8 cellular contexts compared by ENCODE assay signal in genomic region chr11:17352925-17353227, GRCh38. TPM values are rescaled to one million over a fixed set of nuclear protein-coding genes. Genes with fewer than 3 reads are reported as not detected.
DNase-seq lines count a peak whose midpoint lies in the region; ATAC-seq and TF ChIP-seq lines count a peak whose summit lies in the region.

No MANE protein-coding gene starts in this region.

- H3K4me1 ChIP-seq in neutrophil (ENCODE audit: control insufficient read depth in 1 of 2, insufficient read depth in 1 of 2, low read depth in 1 of 2, low read length in 1 of 2) = peaks cover 28 to 29% of the 10 kb centered on the region in 2 experiments

- H3K27ac Mint-ChIP-seq in activated T-helper 2 cell treated with anti-CD3 and anti-CD28 coated beads, Interferon-gamma antibody, Interleukin-2, Interleukin-4, amounts not matched to agents 10 μg/mL and 5 μg/mL and 100 μg/mL, durations not matched to agents 14 hours and 24 hours and 36 hours = peak overlapping the region; percentile 89

- peaks cover 31% of the 10 kb centered on the region for H3K36me3 Mint-ChIP-seq in activated T-helper 2 cell treated with anti-CD3 and anti-CD28 coated beads, Interferon-gamma antibody, Interleukin-2, Interleukin-4, amounts not matched to agents 10 μg/mL and 5 μg/mL and 100 μg/mL, durations not matched to agents 14 hours and 24 hours and 36 hours (ENCODE audit: low read depth)

- no peaks in the 10 kb centered on the region for H3K9me3 Mint-ChIP-seq in activated T-helper 2 cell treated with anti-CD3 and anti-CD28 coated beads, Interferon-gamma antibody, Interleukin-2, Interleukin-4, amounts not matched to agents 10 μg/mL and 5 μg/mL and 100 μg/mL, durations not matched to agents 14 hours and 24 hours and 36 hours

- H3K4me3 ChIP-seq in neutrophil (ENCODE audit: low read depth in 1 of 2, low read length in 1 of 2) = peak overlapping the region; percentile 78 to 89

- H3K9me3 ChIP-seq in neutrophil = no peaks in the 10 kb centered on the region

- peak overlapping the region; percentile 82 for H3K4me3 Mint-ChIP-seq in activated T-helper 2 cell treated with anti-CD3 and anti-CD28 coated beads, Interferon-gamma antibody, Interleukin-2, Interleukin-4, amounts not matched to agents 10 μg/mL and 5 μg/mL and 100 μg/mL, durations not matched to agents 14 hours and 24 hours and 36 hours (ENCODE audit: low read depth)

- no peak for ATAC-seq in HG03565 (IDR thresholded peaks at IDR 0.05; ENCODE audit: unreplicated experiment)

- DNase-seq in COLO668 (lab: John Stamatoyannopoulos, UW; ENCODE audit: unreplicated experiment) (peak; percentile 81), H4 (ENCODE audit: low spot score) (peak; percentile 46), NCI-H748 (lab: John Stamatoyannopoulos, UW; ENCODE audit: unreplicated experiment) (peak; percentile 87), fibroblast of the conjunctiva (ENCODE audit: low read depth) (peak; percentile 39), OCI-M2 (lab: John Stamatoyannopoulos, UW; ENCODE audit: unreplicated experiment) (no peak)
- peak; percentile 18 for DNase-seq in activated T-helper 2 cell treated with anti-CD3 and anti-CD28 coated beads, Interferon-gamma antibody, Interleukin-2, Interleukin-4, amounts not matched to agents 10 μg/mL and 5 μg/mL and 100 μg/mL, durations not matched to agents 14 hours and 24 hours and 36 hours (ENCODE audit: low spot score)

- peaks cover 4% of the 10 kb centered on the region for H3K27me3 Mint-ChIP-seq in activated T-helper 2 cell treated with anti-CD3 and anti-CD28 coated beads, Interferon-gamma antibody, Interleukin-2, Interleukin-4, amounts not matched to agents 10 μg/mL and 5 μg/mL and 100 μg/mL, durations not matched to agents 14 hours and 24 hours and 36 hours (ENCODE audit: low read depth)

- H3K4me1 Mint-ChIP-seq in activated T-helper 2 cell treated with anti-CD3 and anti-CD28 coated beads, Interferon-gamma antibody, Interleukin-2, Interleukin-4, amounts not matched to agents 10 μg/mL and 5 μg/mL and 100 μg/mL, durations not matched to agents 14 hours and 24 hours and 36 hours (ENCODE audit: low read depth) = peaks cover 31% of the 10 kb centered on the region

- intact Hi-C loops in activated T-helper 2 cell treated with anti-CD3 and anti-CD28 coated beads, Interferon-gamma antibody, Interleukin-2, Interleukin-4, amounts not matched to agents 10 μg/mL and 5 μg/mL and 100 μg/mL, durations not matched to agents 14 hours and 24 hours and 36 hours (cut with micrococcal nuclease) = loop anchor here (1.0 to 10.0 kb wide), 4 partner anchors 77 to 608 kb away; partner anchors contain the start of gene NUCB2

- no peaks in the 10 kb centered on the region for H3K36me3 ChIP-seq in neutrophil

- peak overlapping the region; percentile 2 for H3K27ac ChIP-seq in neutrophil

- H3K27me3 ChIP-seq in neutrophil = peaks cover 33% of the 10 kb centered on the region

- no peak for TF ChIP-seq CTCF in neutrophil (IDR thresholded peaks at IDR 0.05)

RNA-seq across cellular contexts. Expression of gene NCR3LG1, which starts 1.3 kb away (rescaled TPM):
- 3.5 and 4.6 TPM in 2 replicates for total RNA-seq in H4 (2014; rRNA removed; shearing (Covaris generic))
- 10.0 and 11.4 TPM in 2 replicates for total RNA-seq in activated T-helper 2 cell treated with anti-CD3 and anti-CD28 coated beads, Interferon-gamma antibody, Interleukin-2, Interleukin-4, amounts not matched to agents 10 μg/mL and 5 μg/mL and 100 μg/mL, durations not matched to agents 14 hours and 24 hours and 36 hours

RNA-seq across cellular contexts. Expression of gene KCNJ11, which starts 35.6 kb away (rescaled TPM):
- 0.12 TPM in 1 of 2 replicates, not detected in the other for total RNA-seq in H4 (2014; rRNA removed; shearing (Covaris generic))
- 0.83 and 0.91 TPM in 2 replicates for total RNA-seq in activated T-helper 2 cell treated with anti-CD3 and anti-CD28 coated beads, Interferon-gamma antibody, Interleukin-2, Interleukin-4, amounts not matched to agents 10 μg/mL and 5 μg/mL and 100 μg/mL, durations not matched to agents 14 hours and 24 hours and 36 hours
